Comparison of ENCODE assay signal across 21 cellular contexts in the genomic region with DNA sequence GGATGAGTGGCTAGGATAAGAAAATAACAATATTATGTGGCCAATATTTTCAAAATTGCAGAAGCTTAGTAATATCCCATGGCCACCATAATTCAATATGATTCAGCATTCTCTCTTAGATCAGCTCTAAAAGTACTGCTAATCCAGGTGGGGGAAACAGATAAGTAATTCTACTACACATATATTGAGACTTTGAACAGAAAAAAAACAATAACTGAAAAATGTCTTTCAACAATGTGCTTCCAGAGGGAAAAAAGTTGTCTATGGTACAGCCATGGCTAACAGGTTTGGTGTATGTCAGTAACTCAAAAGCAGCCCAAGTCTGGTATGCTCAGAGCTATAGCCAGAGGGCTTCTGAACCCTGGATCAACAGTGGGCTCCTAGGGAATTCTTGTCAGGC.
"Had no signal": no experiment of that assay in that cellular context is flagged by ENCODE, and none has a peak within 500 bp of the region (broad histone marks: within the 10 kb centered on the region; RNA-seq: fewer than 3 reads in every experiment).

No MANE protein-coding gene starts in this region.

- H3K4me2 ChIP-seq: KMS-11 had no signal

- ATAC-seq: Panc1, PC-3, SK-N-SH treated with all-trans-retinoic acid at 6 μM for 48 hours had no signal

- H3K27me3 ChIP-seq: SJCRH30 had no signal

- H3K4me3 ChIP-seq: SJCRH30 had no signal

- H3K27ac ChIP-seq: KMS-11, RWPE1, SJCRH30 had no signal

- H3K4me1 ChIP-seq: SJCRH30 had no signal

- DNase-seq: Kasumi-1, MM.1S, NCI-H1092 treated with DMSO at 0.1 percent for 48 hours, NCI-H1436, NCI-H187, NCI-H2029, NCI-H2081 treated with DMSO at 0.1 percent for 48 hours, NCI-H2171, NCI-H226, NCI-H446, NCI-H510A, NCI-H524 treated with DMSO at 0.1 percent for 48 hours, NCI-H69, NCI-H774, PC-3, SHP77 treated with DMSO at 0.1 percent for 48 hours, SJCRH30 had no signal

- H3K9ac ChIP-seq: KMS-11 had no signal

- H3K9me3 ChIP-seq: SJCRH30 had no signal
